14 cellular contexts compared by ENCODE assay signal in genomic region chr6:7591770-7592169, GRCh38. TPM values are rescaled to one million over a fixed set of nuclear protein-coding genes. Genes with fewer than 3 reads are reported as not detected.
DNase-seq lines count a peak whose midpoint lies in the region; ATAC-seq, FAIRE-seq and TF ChIP-seq lines count a peak whose summit lies in the region.
"Had no signal": no experiment of that assay in that cellular context is flagged by ENCODE, and none has a peak within 500 bp of the region (broad histone marks: within the 10 kb centered on the region; RNA-seq: fewer than 3 reads in every experiment).

No MANE protein-coding gene starts in this region.

- TF ChIP-seq POLR2A in HepG2 (IDR thresholded peaks at IDR 0.05; ENCODE audit: insufficient read depth in 1 of 2, low read depth in 2 of 2, low read length in 2 of 2) (no peak), right lobe of liver (IDR thresholded peaks at IDR 0.05) (no peak)

- TF ChIP-seq EP300 in HepG2 (IDR thresholded peaks at IDR 0.05; ENCODE audit: low read depth in 2 of 2, low read length in 2 of 2), result no peak
- TF ChIP-seq EP300 in HepG2 (CRISPR knock-in tag; IDR thresholded peaks at IDR 0.05; ENCODE audit: borderline replicate concordance), result no peak

- H2AFZ ChIP-seq in HepG2 (ENCODE audit: low read length), result no peak overlapping the region

- POLR2A ChIA-PET in HepG2 (lab: Yijun Ruan, JAX), result interaction anchor here (1.0 to 2.9 kb wide), 4 partner anchors 11 to 166 kb away, joined by 3 to 37 read pairs (median 16); partner anchors contain the start of gene DSP
- POLR2A ChIA-PET in activated CD4-positive, alpha-beta memory T cell treated with anti-CD3 and anti-CD28 coated beads for 36 hours (lab: Charles Lee), result no interaction called here

- peaks cover 18% of the 10 kb centered on the region for H3K36me3 Mint-ChIP-seq in activated CD4-positive, alpha-beta memory T cell treated with anti-CD3 and anti-CD28 coated beads for 36 hours
- peaks cover 10% of the 10 kb centered on the region for H3K36me3 Mint-ChIP-seq in type B pancreatic cell

- H3K9ac ChIP-seq in HepG2 (ENCODE audit: insufficient read depth, low read depth, low read length) (peak overlapping the region; percentile 90), iPS-20b (ENCODE audit: low read depth, low read length) (no peak overlapping the region)

- no peaks in the 10 kb centered on the region for H3K27me3 Mint-ChIP-seq in activated CD4-positive, alpha-beta memory T cell treated with anti-CD3 and anti-CD28 coated beads for 36 hours
- no peaks in the 10 kb centered on the region for H3K27me3 Mint-ChIP-seq in type B pancreatic cell

- H3K36me3 ChIP-seq in HepG2 (replicated peaks in 1 of 2; ENCODE audit: control insufficient read depth in 1 of 2, insufficient read depth in 2 of 2, low read length in 2 of 2) (peaks cover 14 to 32% of the 10 kb centered on the region in 2 experiments), right lobe of liver (peaks cover 0 to 25% (median 10%) of the 10 kb centered on the region in 4 donors), iPS-20b (ENCODE audit: insufficient read depth, low read depth, low read length) (peaks cover 39% of the 10 kb centered on the region)

- peaks cover 22% of the 10 kb centered on the region for H4K20me1 ChIP-seq in HepG2 (ENCODE audit: insufficient read depth, low read length)

- H3K79me2 ChIP-seq in HepG2 (ENCODE audit: insufficient read depth, low read length), result peaks cover 36% of the 10 kb centered on the region

- no TSS peak for BruUV-seq in HepG2 (replicated peaks; lab: Mats Ljungman, UMichigan)

- ATAC-seq in HepG2, result no peak
- no peak for ATAC-seq in right lobe of liver

- no peak for DNase-seq in HepG2 (ENCODE audit: low spot score)
- no peak for DNase-seq in right lobe of liver
- DNase-seq in activated CD4-positive, alpha-beta memory T cell treated with anti-CD3 and anti-CD28 coated beads for 36 hours, result no peak
- no peak for DNase-seq in type B pancreatic cell (ENCODE audit: extremely low spot score, unreplicated experiment)
- DNase-seq in NCI-H345 (lab: John Stamatoyannopoulos, UW), result no peak
- DNase-seq in putamen (ENCODE audit: low spot score), result no peak
- DNase-seq in EL, result no peak
- DNase-seq: activated gamma-delta T cell treated with Interleukin-2 at 50 U/mL for 16 hours; NCI-H524; sigmoid colon; stimulated activated CD8-positive, alpha-beta memory T cell treated with anti-CD3 and anti-CD28 coated beads, Interleukin-4, amount 100 ng/mL, for 48 hours had no signal

- CTCF ChIA-PET in HepG2 (lab: Yijun Ruan, JAX; ENCODE audit: low intra/inter-chr PET ratio, low total read pairs), result no interaction called here
- CTCF ChIA-PET in activated CD4-positive, alpha-beta memory T cell treated with anti-CD3 and anti-CD28 coated beads for 36 hours (lab: Charles Lee), result interaction anchor here (2.4 kb wide), 1 partner anchor 317 kb away, joined by 11 read pairs; no protein-coding TSS in a partner anchor

- intact Hi-C loops in HepG2 (cut with micrococcal nuclease; ENCODE audit: unreplicated experiment), result loop anchor here (2.0 kb wide), 2 partner anchors 51 to 167 kb away; partner anchors contain the start of gene DSP
- intact Hi-C loops in right lobe of liver (cut with DNase I), result no loop called here
- intact Hi-C loops in activated CD4-positive, alpha-beta memory T cell treated with anti-CD3 and anti-CD28 coated beads for 36 hours (cut with micrococcal nuclease), result loop anchor here (2.0 to 10.0 kb wide), 3 partner anchors 13 to 843 kb away; partner anchors contain the start of genes SLC35B3 and SSR1

- H3K4me1 ChIP-seq in HepG2 (ENCODE audit: insufficient read depth, low read length), result peaks cover 34% of the 10 kb centered on the region
- peaks cover 0 to 19% (median 0%) of the 10 kb centered on the region in 4 donors for H3K4me1 ChIP-seq in right lobe of liver
- H3K4me1 ChIP-seq in iPS-20b (ENCODE audit: insufficient read depth, low read length), result 0 out of 2 replicates have a peak, but pooled peaks cover 4% of the 10 kb centered on the region

- peak overlapping the region; percentile 14 for H3K4me3 Mint-ChIP-seq in activated CD4-positive, alpha-beta memory T cell treated with anti-CD3 and anti-CD28 coated beads for 36 hours
- H3K4me3 Mint-ChIP-seq in type B pancreatic cell, result peak overlapping the region; percentile 100

- peaks cover 40% of the 10 kb centered on the region for H3K4me1 Mint-ChIP-seq in activated CD4-positive, alpha-beta memory T cell treated with anti-CD3 and anti-CD28 coated beads for 36 hours (ENCODE audit: low read depth)
- peaks cover 34% of the 10 kb centered on the region for H3K4me1 Mint-ChIP-seq in type B pancreatic cell (ENCODE audit: unreplicated experiment)

- in situ Hi-C loops in HepG2 (cut with HindIII; ENCODE audit: extremely low pct_ligation_motif_present, low pct_unique_long_range_greater_than_20kb), result no loop called here

- TF ChIP-seq RAD21 in HepG2 (CRISPR knock-in tag; IDR thresholded peaks at IDR 0.05), result no peak

- H3K27me3 ChIP-seq in HepG2 (ENCODE audit: control insufficient read depth in 1 of 2, insufficient read depth in 2 of 2, low read length in 2 of 2), result no peaks in the 10 kb centered on the region
- H3K27me3 ChIP-seq in right lobe of liver, result no peaks in the 10 kb centered on the region
- H3K27me3 ChIP-seq in iPS-20b (ENCODE audit: insufficient read depth, low read length), result no peaks in the 10 kb centered on the region
- H3K27me3 ChIP-seq: sigmoid colon had no signal

- H3K4me2 ChIP-seq in HepG2 (ENCODE audit: low read depth, low read length), result peak overlapping the region; percentile 76

- H3K27ac Mint-ChIP-seq in activated CD4-positive, alpha-beta memory T cell treated with anti-CD3 and anti-CD28 coated beads for 36 hours, result no peak overlapping the region
- no peak overlapping the region for H3K27ac Mint-ChIP-seq in type B pancreatic cell

- no peaks in the 10 kb centered on the region for H3K9me3 Mint-ChIP-seq in activated CD4-positive, alpha-beta memory T cell treated with anti-CD3 and anti-CD28 coated beads for 36 hours
- no peaks in the 10 kb centered on the region for H3K9me3 Mint-ChIP-seq in type B pancreatic cell

- no peak for FAIRE-seq in HepG2 (lab: Jason Lieb, UNC)
- FAIRE-seq: islet of Langerhans had no signal

- H3K4me3 ChIP-seq in HepG2 (replicated peaks in 1 of 3; ENCODE audit: insufficient read depth in 1 of 3, low read depth in 2 of 3, low read length in 3 of 3), result peak overlapping the region; percentile 77 to 88 (median 86); a peak in 5 of 6 replicates
- H3K4me3 ChIP-seq in right lobe of liver, result no peak overlapping the region
- peak overlapping the region; percentile 70; the same call in 1 of the 2 replicates for H3K4me3 ChIP-seq in iPS-20b (ENCODE audit: low read length)

- 95% methylated on average over 5 of the region's 5 CpGs for WGBS in HepG2 (ENCODE audit: low lambda C conversion rate)
- 94% methylated on average over 5 of the region's 5 CpGs for WGBS in right lobe of liver (ENCODE audit: insufficient coverage, low coverage, low lambda C conversion rate, missing lambda C conversion rate)

- H3K9me3 ChIP-seq in HepG2 (ENCODE audit: low read length) (no peaks in the 10 kb centered on the region), right lobe of liver (no peaks in the 10 kb centered on the region), iPS-20b (ENCODE audit: insufficient read depth, low read depth, low read length) (no peaks in the 10 kb centered on the region)
- H3K9me3 ChIP-seq: sigmoid colon had no signal

- TF ChIP-seq CTCF in HepG2 (CRISPR knock-in tag; IDR thresholded peaks at IDR 0.05) (no peak), right lobe of liver (IDR thresholded peaks at IDR 0.05) (no peak), type B pancreatic cell (conservative IDR thresholded peaks at IDR 0.05) (no peak)

- H3K27ac ChIP-seq in HepG2 (ENCODE audit: extremely low read length, insufficient read depth, low read length), result no peak overlapping the region
- H3K27ac ChIP-seq in right lobe of liver, result no peak overlapping the region
- no peak overlapping the region for H3K27ac ChIP-seq in iPS-20b (ENCODE audit: low read length)

RNA-seq across cellular contexts. Expression of gene SNRNP48, which starts 1.8 kb away (rescaled TPM):
- total RNA-seq in HepG2 (2016; rRNA removed; fragmentation: Illumina TruSeq; extraction: Trizol) (47.5 and 82.0 TPM in 2 replicates), right lobe of liver (10 to 100 TPM in 1 of 6 experiments, 1 to 10 TPM in 5; 4.7 to 13.7 (median 7.0) TPM), type B pancreatic cell (ENCODE audit: low replicate concordance) (12.4 and 21.5 TPM in 2 replicates)
- 4.5 and 5.3 TPM in 2 replicates for total RNA-seq in HepG2 (2016; cell fraction: cytosol; rRNA removed; fragmentation: Illumina TruSeq; extraction: Trizol; ENCODE audit: low read depth)
- 53.2 and 86.1 TPM in 2 replicates for total RNA-seq in HepG2 (2016; cell fraction: insoluble cytoplasmic fraction; rRNA removed; fragmentation: Illumina TruSeq; extraction: Trizol)
- total RNA-seq in HepG2 (2016; cell fraction: membrane; rRNA removed; fragmentation: Illumina TruSeq; extraction: Trizol), result 13.9 and 17.5 TPM in 2 replicates
- total RNA-seq in HepG2 (2016; cell fraction: nucleus; rRNA removed; fragmentation: Illumina TruSeq; extraction: Trizol), result 32.5 and 36.4 TPM in 2 replicates
- polyA plus RNA-seq in HepG2 (2011; rRNA removed), result 11.6 and 17.5 TPM in 2 replicates
- 7.7 and 8.9 TPM in 2 replicates for polyA plus RNA-seq in HepG2 (2011; cell fraction: cytosol; rRNA removed)
- 7.9 and 11.5 TPM in 2 replicates for polyA plus RNA-seq in HepG2 (2011; cell fraction: nucleus; rRNA removed)
- 12.4 and 15.5 TPM in 2 replicates for polyA plus RNA-seq in HepG2 (2012)
- 2.1 and 2.4 TPM in 2 replicates for polyA plus RNA-seq in HepG2 (2016; cell fraction: cytosol; fragmentation: Illumina TruSeq; extraction: Trizol; ENCODE audit: low read depth)
- 53.9 and 61.3 TPM in 2 replicates for polyA plus RNA-seq in HepG2 (2016; cell fraction: insoluble cytoplasmic fraction; fragmentation: Illumina TruSeq; extraction: Trizol; ENCODE audit: low read depth)
- polyA plus RNA-seq in HepG2 (2016; cell fraction: membrane; fragmentation: Illumina TruSeq; extraction: Trizol; ENCODE audit: low read depth), result 6.2 and 7.3 TPM in 2 replicates
- 40.0 and 41.7 TPM in 2 replicates for polyA plus RNA-seq in HepG2 (2016; cell fraction: nucleus; fragmentation: Illumina TruSeq; extraction: Trizol; ENCODE audit: insufficient read depth, low read depth)
- 7.8 and 10.6 TPM in 2 replicates for polyA minus RNA-seq in HepG2 (2011; rRNA and poly(A)+ RNA removed; ENCODE audit: low replicate concordance)
- 9.2 and 11.9 TPM in 2 replicates for polyA minus RNA-seq in HepG2 (2011; cell fraction: cytosol; rRNA and poly(A)+ RNA removed)
- 28.1 and 32.1 TPM in 2 replicates for polyA minus RNA-seq in HepG2 (2011; cell fraction: nucleus; rRNA and poly(A)+ RNA removed)
- total RNA-seq in activated CD4-positive, alpha-beta memory T cell treated with anti-CD3 and anti-CD28 coated beads for 36 hours, result 10 to 100 TPM; 21.1 to 21.8 TPM

RNA-seq across cellular contexts. Expression of gene DSP, which starts 50.3 kb away (rescaled TPM):
- total RNA-seq in HepG2 (2016; rRNA removed; fragmentation: Illumina TruSeq; extraction: Trizol) (89.8 and 133 TPM in 2 replicates), right lobe of liver (10 to 100 TPM; 64.6 to 94.2 (median 82.1) TPM), type B pancreatic cell (ENCODE audit: low replicate concordance) (210 and 517 TPM in 2 replicates)
- 7.1 and 8.3 TPM in 2 replicates for total RNA-seq in HepG2 (2016; cell fraction: cytosol; rRNA removed; fragmentation: Illumina TruSeq; extraction: Trizol; ENCODE audit: low read depth)
- total RNA-seq in HepG2 (2016; cell fraction: insoluble cytoplasmic fraction; rRNA removed; fragmentation: Illumina TruSeq; extraction: Trizol), result 86.8 and 115 TPM in 2 replicates
- 25.8 and 26.4 TPM in 2 replicates for total RNA-seq in HepG2 (2016; cell fraction: membrane; rRNA removed; fragmentation: Illumina TruSeq; extraction: Trizol)
- total RNA-seq in HepG2 (2016; cell fraction: nucleus; rRNA removed; fragmentation: Illumina TruSeq; extraction: Trizol), result 108 and 127 TPM in 2 replicates
- polyA plus RNA-seq in HepG2 (2011; rRNA removed), result 101 and 117 TPM in 2 replicates
- 90.6 and 111 TPM in 2 replicates for polyA plus RNA-seq in HepG2 (2011; cell fraction: cytosol; rRNA removed)
- 212 and 239 TPM in 2 replicates for polyA plus RNA-seq in HepG2 (2011; cell fraction: nucleus; rRNA removed)
- 214 and 279 TPM in 2 replicates for polyA plus RNA-seq in HepG2 (2012)
- polyA plus RNA-seq in HepG2 (2016; cell fraction: cytosol; fragmentation: Illumina TruSeq; extraction: Trizol; ENCODE audit: low read depth), result 1.6 and 1.8 TPM in 2 replicates
- 60.1 and 69.4 TPM in 2 replicates for polyA plus RNA-seq in HepG2 (2016; cell fraction: insoluble cytoplasmic fraction; fragmentation: Illumina TruSeq; extraction: Trizol; ENCODE audit: low read depth)
- polyA plus RNA-seq in HepG2 (2016; cell fraction: membrane; fragmentation: Illumina TruSeq; extraction: Trizol; ENCODE audit: low read depth), result 3.9 and 5.4 TPM in 2 replicates
- 79.3 and 87.4 TPM in 2 replicates for polyA plus RNA-seq in HepG2 (2016; cell fraction: nucleus; fragmentation: Illumina TruSeq; extraction: Trizol; ENCODE audit: insufficient read depth, low read depth)
- 21.3 and 192 TPM in 2 replicates for polyA minus RNA-seq in HepG2 (2011; rRNA and poly(A)+ RNA removed; ENCODE audit: low replicate concordance)
- polyA minus RNA-seq in HepG2 (2011; cell fraction: cytosol; rRNA and poly(A)+ RNA removed), result 301 and 325 TPM in 2 replicates
- 412 and 443 TPM in 2 replicates for polyA minus RNA-seq in HepG2 (2011; cell fraction: nucleus; rRNA and poly(A)+ RNA removed)
- under 1 TPM; 0.07 to 0.12 TPM for total RNA-seq in activated CD4-positive, alpha-beta memory T cell treated with anti-CD3 and anti-CD28 coated beads for 36 hours
- total RNA-seq: T-helper 2 cell treated with Interferon-gamma antibody and Interleukin-4, amounts not matched to agents 100 ng/mL and 5 ng/mL, for 36 hours had no signal

Comparison
In these comparisons a context has a peak if more than half of its experiments do, and no peak if none do; other contexts are left out.
1. H3K4me3 ChIP-seq: peak in HepG2 (3 of 3) and iPS-20b (single experiment); none in right lobe of liver (0 of 3).
2. intact Hi-C loops: an anchor here in HepG2 (2.0 kb wide) and activated CD4-positive, alpha-beta memory T cell treated with anti-CD3 and anti-CD28 coated beads for 36 hours (2.0 to 10.0 kb wide); none called in right lobe of liver.
3. RNA of gene DSP, which starts 50.3 kb away (total RNA-seq): 210 to 517 TPM in type B pancreatic cell, 64.6 to 94.2 TPM in right lobe of liver and 7.1 to 133 TPM in HepG2; 0.07 to 0.12 TPM in activated CD4-positive, alpha-beta memory T cell treated with anti-CD3 and anti-CD28 coated beads for 36 hours; every median in the first group is over 4 times any median in the second.